Comparison of ENCODE assay signal across 28 cellular contexts in the genomic region with DNA sequence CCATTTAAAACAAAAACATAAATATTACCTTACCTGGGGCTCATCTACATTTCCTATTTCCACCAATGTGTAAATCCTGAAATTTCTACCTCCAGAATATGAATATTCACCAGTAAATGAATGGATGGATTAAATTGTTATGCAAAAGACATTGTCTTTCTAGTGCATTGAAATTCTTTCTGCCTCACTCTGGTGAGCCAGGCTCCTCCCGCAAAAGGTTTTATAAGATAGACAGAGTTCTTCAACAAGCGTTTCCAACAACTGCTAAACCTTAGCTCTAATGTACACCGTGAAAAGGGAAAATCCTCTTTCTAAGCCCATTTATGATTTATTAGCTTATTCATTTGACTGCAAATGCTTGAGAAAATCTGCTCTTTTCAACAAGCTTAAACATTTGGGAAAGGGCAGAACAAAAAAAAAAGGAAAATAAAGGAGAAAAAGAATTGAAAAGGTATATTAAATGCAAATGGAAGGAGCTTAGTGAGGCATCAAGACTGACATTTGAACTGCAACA.
"Had no signal": no experiment of that assay in that cellular context is flagged by ENCODE, and none has a peak within 500 bp of the region (broad histone marks: within the 10 kb centered on the region; RNA-seq: fewer than 3 reads in every experiment).

No MANE protein-coding gene starts in this region.

- H3K4me1 ChIP-seq: left lung, pancreas, prostate gland, sigmoid colon, thyroid gland, vagina had no signal

- ATAC-seq: activated CD8-positive, alpha-beta T cell treated with anti-CD3 and anti-CD28 coated beads for 36 hours; activated naive CD4-positive, alpha-beta T cell treated with anti-CD3 and anti-CD28 coated beads, Interleukin-2, amount 50 U/mL, for 72 hours; gastrocnemius medialis; left lung; mucosa of descending colon; pancreas; stimulated activated memory B cell treated with anti-CD40 and anti-IgM and Interleukin-4, amounts not matched to agents 10 μg/mL and 1 μg/mL and 100 μg/mL, for 72 hours; stimulated activated naive CD8-positive, alpha-beta T cell treated with anti-CD3 and anti-CD28 coated beads, Interleukin-15, amount 100 ng/mL, for 72 hours had no signal

- H3K27me3 Mint-ChIP-seq: activated B cell treated with CpG ODN at 0.5 μM for 24 hours; activated CD8-positive, alpha-beta T cell treated with anti-CD3 and anti-CD28 coated beads for 36 hours; stimulated activated memory B cell treated with anti-CD40 and anti-IgM and Interleukin-4, amounts not matched to agents 10 μg/mL and 1 μg/mL and 100 μg/mL, for 72 hours had no signal

- DNase-seq: activated B cell treated with CpG ODN at 0.5 μM for 24 hours; activated CD4-positive, alpha-beta T cell treated with anti-CD3 and anti-CD28 coated beads, Interleukin-2, amount 50 U/mL, for 1 hour; activated CD8-positive, alpha-beta T cell treated with anti-CD3 and anti-CD28 coated beads for 36 hours; activated naive CD4-positive, alpha-beta T cell; activated T-cell treated with anti-CD3 and anti-CD28 coated beads, Interleukin-2, amount 50 U/mL, for 48 hours; effector CD8-positive, alpha-beta T cell; erythroblast; gastrocnemius medialis; glutamatergic neuron; hippocampal formation; left lung; mucosa of descending colon; nephron progenitor cell; pancreas; retina; sigmoid colon; small intestine; stimulated activated CD4-positive, alpha-beta T cell treated with anti-CD3 and anti-CD28 coated beads, Interleukin-1b, Interleukin-23, amount 100 ng/mL, for 48 hours; stimulated activated CD4-positive, alpha-beta T cell treated with anti-CD3 and anti-CD28 coated beads, Interleukin-4, amount 100 ng/mL, for 4 hours; stimulated activated CD8-positive, alpha-beta memory T cell treated with anti-CD3 and anti-CD28 coated beads, Interleukin-4, amount 100 ng/mL, for 48 hours; stimulated activated naive CD8-positive, alpha-beta T cell treated with anti-CD3 and anti-CD28 coated beads, Interleukin-15, amount 100 ng/mL, for 72 hours; T-helper 2 cell; thyroid gland; upper lobe of left lung had no signal

- H3K27ac ChIP-seq: pancreas, prostate gland, vagina had no signal

- H3K36me3 Mint-ChIP-seq: activated naive CD4-positive, alpha-beta T cell treated with anti-CD3 and anti-CD28 coated beads, Interleukin-2, amount 50 U/mL, for 72 hours; stimulated activated memory B cell treated with anti-CD40 and anti-IgM and Interleukin-4, amounts not matched to agents 10 μg/mL and 1 μg/mL and 100 μg/mL, for 72 hours had no signal

- H3K4me3 Mint-ChIP-seq: activated B cell treated with CpG ODN at 0.5 μM for 24 hours; activated CD8-positive, alpha-beta T cell treated with anti-CD3 and anti-CD28 coated beads for 36 hours; nephron progenitor cell; stimulated activated memory B cell treated with anti-CD40 and anti-IgM and Interleukin-4, amounts not matched to agents 10 μg/mL and 1 μg/mL and 100 μg/mL, for 72 hours; stimulated activated naive CD8-positive, alpha-beta T cell treated with anti-CD3 and anti-CD28 coated beads, Interleukin-15, amount 100 ng/mL, for 72 hours had no signal

- H3K4me3 ChIP-seq: gastrocnemius medialis, left lung, mucosa of descending colon, pancreas, prostate gland, sigmoid colon, thyroid gland, upper lobe of left lung, vagina had no signal

- H3K4me1 Mint-ChIP-seq: activated B cell treated with CpG ODN at 0.5 μM for 24 hours; stimulated activated memory B cell treated with anti-CD40 and anti-IgM and Interleukin-4, amounts not matched to agents 10 μg/mL and 1 μg/mL and 100 μg/mL, for 72 hours; stimulated activated naive CD8-positive, alpha-beta T cell treated with anti-CD3 and anti-CD28 coated beads, Interleukin-15, amount 100 ng/mL, for 72 hours had no signal

- H3K9me3 Mint-ChIP-seq: activated B cell treated with CpG ODN at 0.5 μM for 24 hours; activated CD8-positive, alpha-beta T cell treated with anti-CD3 and anti-CD28 coated beads for 36 hours; activated naive CD4-positive, alpha-beta T cell treated with anti-CD3 and anti-CD28 coated beads, Interleukin-2, amount 50 U/mL, for 72 hours; nephron progenitor cell; stimulated activated memory B cell treated with anti-CD40 and anti-IgM and Interleukin-4, amounts not matched to agents 10 μg/mL and 1 μg/mL and 100 μg/mL, for 72 hours; stimulated activated naive CD8-positive, alpha-beta T cell treated with anti-CD3 and anti-CD28 coated beads, Interleukin-15, amount 100 ng/mL, for 72 hours had no signal

- H3K27ac Mint-ChIP-seq: activated B cell treated with CpG ODN at 0.5 μM for 24 hours; activated CD8-positive, alpha-beta T cell treated with anti-CD3 and anti-CD28 coated beads for 36 hours; activated naive CD4-positive, alpha-beta T cell treated with anti-CD3 and anti-CD28 coated beads, Interleukin-2, amount 50 U/mL, for 72 hours; nephron progenitor cell; stimulated activated memory B cell treated with anti-CD40 and anti-IgM and Interleukin-4, amounts not matched to agents 10 μg/mL and 1 μg/mL and 100 μg/mL, for 72 hours; stimulated activated naive CD8-positive, alpha-beta T cell treated with anti-CD3 and anti-CD28 coated beads, Interleukin-15, amount 100 ng/mL, for 72 hours had no signal

- H3K36me3 ChIP-seq: gastrocnemius medialis, left lung, pancreas, prostate gland, sigmoid colon, thyroid gland, upper lobe of left lung, vagina had no signal

- H3K27me3 ChIP-seq: gastrocnemius medialis, left lung, pancreas, sigmoid colon, thyroid gland, upper lobe of left lung, vagina had no signal

- H3K9me3 ChIP-seq: gastrocnemius medialis, left lung, mucosa of descending colon, pancreas, prostate gland, sigmoid colon, thyroid gland, upper lobe of left lung, vagina had no signal
